1 cellular context compared by ENCODE assay signal in the genomic region with DNA sequence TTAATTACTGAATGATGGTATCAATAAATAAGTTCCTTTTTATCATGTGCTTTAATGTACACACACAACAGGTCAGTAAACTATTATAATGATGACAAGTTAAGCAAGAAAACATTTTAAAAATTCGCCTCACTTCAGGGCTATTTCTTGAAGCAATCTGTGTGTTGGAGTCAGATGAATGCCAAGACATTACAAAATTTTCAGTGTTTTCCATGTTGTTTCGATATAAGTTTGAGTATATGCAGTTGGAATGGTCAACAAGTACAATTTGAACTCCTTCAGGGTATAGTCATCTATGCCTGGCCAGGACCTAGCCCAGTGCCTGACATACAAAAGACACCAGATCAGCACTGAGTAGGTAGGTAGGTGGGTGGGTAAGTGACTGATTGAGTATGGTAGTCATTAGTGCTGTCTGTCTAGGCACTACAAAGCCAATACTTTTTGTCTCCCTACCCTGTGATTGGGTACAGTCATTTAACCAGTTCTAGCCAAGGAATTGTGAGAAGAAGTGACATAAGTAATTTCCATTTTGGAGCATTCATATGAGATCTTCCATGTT.
TF ChIP-seq lines count a peak whose summit lies in the region.

No MANE protein-coding gene starts in this region.

TF ChIP-seq in HepG2, 621 proteins besides CTCF, POLR2A, EP300 and RAD21:
- no peak for TF ChIP-seq ZNF703 (CRISPR knock-in tag; IDR thresholded peaks at IDR 0.05; ENCODE audit: borderline replicate concordance)
- no peak for TF ChIP-seq KDM2A (CRISPR knock-in tag; IDR thresholded peaks at IDR 0.05; ENCODE audit: borderline replicate concordance, low read depth)
- TF ChIP-seq REL (CRISPR knock-in tag; conservative IDR thresholded peaks at IDR 0.05): no peak
- TF ChIP-seq HOXA5 (CRISPR knock-in tag; IDR thresholded peaks at IDR 0.05): no peak
- TF ChIP-seq ZNF672 (CRISPR knock-in tag; IDR thresholded peaks at IDR 0.05): no peak
- TF ChIP-seq ZNF136 (CRISPR knock-in tag; IDR thresholded peaks at IDR 0.05; ENCODE audit: low read depth): no peak
- TF ChIP-seq PLRG1 (conservative IDR thresholded peaks at IDR 0.05): no peak
- TF ChIP-seq MXI1 (IDR thresholded peaks at IDR 0.05; ENCODE audit: borderline replicate concordance, low read depth, low read length): no peak
- TF ChIP-seq SRSF4 (IDR thresholded peaks at IDR 0.05; ENCODE audit: low read depth, low read length, poor library complexity, severe bottlenecking): no peak
- TF ChIP-seq, protein P1, sequence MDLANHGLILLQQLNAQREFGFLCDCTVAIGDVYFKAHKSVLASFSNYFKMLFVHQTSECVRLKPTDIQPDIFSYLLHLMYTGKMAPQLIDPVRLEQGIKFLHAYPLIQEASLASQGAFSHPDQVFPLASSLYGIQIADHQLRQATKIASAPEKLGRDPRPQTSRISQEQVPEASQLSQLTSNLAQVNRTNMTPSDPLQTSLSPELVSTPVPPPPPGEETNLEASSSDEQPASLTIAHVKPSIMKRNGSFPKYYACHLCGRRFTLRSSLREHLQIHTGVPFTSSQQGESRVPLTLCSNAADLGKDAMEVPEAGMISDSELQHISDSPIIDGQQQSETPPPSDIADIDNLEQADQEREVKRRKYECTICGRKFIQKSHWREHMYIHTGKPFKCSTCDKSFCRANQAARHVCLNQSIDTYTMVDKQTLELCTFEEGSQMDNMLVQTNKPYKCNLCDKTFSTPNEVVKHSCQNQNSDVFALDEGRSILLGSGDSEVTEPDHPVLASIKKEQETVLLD (CRISPR knock-in tag; IDR thresholded peaks at IDR 0.05; ENCODE audit: low read depth): no peak
- TF ChIP-seq, protein P2, sequence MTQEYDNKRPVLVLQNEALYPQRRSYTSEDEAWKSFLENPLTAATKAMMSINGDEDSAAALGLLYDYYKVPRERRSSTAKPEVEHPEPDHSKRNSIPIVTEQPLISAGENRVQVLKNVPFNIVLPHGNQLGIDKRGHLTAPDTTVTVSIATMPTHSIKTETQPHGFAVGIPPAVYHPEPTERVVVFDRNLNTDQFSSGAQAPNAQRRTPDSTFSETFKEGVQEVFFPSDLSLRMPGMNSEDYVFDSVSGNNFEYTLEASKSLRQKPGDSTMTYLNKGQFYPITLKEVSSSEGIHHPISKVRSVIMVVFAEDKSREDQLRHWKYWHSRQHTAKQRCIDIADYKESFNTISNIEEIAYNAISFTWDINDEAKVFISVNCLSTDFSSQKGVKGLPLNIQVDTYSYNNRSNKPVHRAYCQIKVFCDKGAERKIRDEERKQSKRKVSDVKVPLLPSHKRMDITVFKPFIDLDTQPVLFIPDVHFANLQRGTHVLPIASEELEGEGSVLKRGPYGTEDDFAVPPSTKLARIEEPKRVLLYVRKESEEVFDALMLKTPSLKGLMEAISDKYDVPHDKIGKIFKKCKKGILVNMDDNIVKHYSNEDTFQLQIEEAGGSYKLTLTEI (CRISPR knock-in tag; conservative IDR thresholded peaks at IDR 0.05): no peak
- TF ChIP-seq, protein P3, sequence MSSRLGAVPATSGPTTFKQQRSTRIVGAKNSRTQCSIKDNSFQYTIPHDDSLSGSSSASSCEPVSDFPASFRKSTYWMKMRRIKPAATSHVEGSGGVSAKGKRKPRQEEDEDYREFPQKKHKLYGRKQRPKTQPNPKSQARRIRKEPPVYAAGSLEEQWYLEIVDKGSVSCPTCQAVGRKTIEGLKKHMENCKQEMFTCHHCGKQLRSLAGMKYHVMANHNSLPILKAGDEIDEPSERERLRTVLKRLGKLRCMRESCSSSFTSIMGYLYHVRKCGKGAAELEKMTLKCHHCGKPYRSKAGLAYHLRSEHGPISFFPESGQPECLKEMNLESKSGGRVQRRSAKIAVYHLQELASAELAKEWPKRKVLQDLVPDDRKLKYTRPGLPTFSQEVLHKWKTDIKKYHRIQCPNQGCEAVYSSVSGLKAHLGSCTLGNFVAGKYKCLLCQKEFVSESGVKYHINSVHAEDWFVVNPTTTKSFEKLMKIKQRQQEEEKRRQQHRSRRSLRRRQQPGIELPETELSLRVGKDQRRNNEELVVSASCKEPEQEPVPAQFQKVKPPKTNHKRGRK (CRISPR knock-in tag; IDR thresholded peaks at IDR 0.05): no peak
- no peak for TF ChIP-seq ZFP41 (CRISPR knock-in tag; IDR thresholded peaks at IDR 0.05; ENCODE audit: borderline replicate concordance)
- TF ChIP-seq HCFC1 (IDR thresholded peaks at IDR 0.05; ENCODE audit: low read depth, low read length): no peak
- TF ChIP-seq, protein P4, sequence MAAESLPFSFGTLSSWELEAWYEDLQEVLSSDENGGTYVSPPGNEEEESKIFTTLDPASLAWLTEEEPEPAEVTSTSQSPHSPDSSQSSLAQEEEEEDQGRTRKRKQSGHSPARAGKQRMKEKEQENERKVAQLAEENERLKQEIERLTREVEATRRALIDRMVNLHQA (CRISPR knock-in tag; IDR thresholded peaks at IDR 0.05): no peak
- no peak for TF ChIP-seq HDAC1 (CRISPR knock-in tag; IDR thresholded peaks at IDR 0.05)
